Comparison of ENCODE assay signal across 1 cellular context in the genomic region with DNA sequence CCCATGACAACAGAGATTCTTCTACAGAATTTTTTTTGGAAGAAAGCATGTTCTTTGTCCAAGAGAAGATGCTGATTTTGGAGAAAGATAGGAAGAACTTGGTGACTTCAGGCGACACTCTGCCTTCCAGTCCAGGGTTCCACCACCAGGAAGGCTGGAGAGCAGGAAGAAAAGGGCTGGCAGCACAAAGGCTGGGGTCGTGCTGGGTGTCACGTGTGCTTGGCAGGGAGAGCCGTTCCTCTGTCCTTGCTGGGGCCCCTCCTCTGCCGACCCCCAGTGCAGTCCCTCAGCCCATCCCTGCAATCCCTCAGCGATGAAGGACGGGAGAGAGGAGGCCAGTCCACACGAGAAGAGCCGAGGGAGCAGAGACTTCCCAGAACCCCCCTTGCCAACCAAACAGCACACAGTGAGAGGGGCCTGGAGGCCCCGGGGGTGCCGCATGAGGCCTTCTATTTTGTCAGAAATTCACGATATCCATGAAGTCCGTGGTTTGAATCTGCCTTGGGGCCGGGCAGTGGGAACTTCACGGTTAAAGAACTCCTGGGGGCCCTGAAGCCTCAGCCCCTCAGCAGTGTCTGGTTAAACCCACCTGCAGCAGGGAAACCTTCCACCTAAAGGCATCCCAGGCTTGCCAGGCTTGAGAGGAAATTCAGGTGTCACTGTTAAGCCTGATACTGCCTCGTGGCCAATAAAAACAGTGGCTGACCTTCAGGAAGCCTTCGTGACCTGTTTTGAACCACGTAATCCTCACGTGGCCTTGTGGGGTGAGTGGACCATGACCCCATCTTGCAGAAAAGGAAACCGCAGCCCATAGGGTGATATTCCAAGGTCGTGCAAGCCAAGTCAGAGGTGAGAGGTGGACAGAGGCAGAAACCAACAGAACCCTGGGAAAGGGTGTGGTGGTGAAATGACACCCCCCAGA.
TF ChIP-seq lines count a peak whose summit lies in the region.

No MANE protein-coding gene starts in this region.

TF ChIP-seq in GM23338, 12 proteins besides CTCF, POLR2A, EP300 and RAD21 (continued from another document):
- TF ChIP-seq, protein P1, sequence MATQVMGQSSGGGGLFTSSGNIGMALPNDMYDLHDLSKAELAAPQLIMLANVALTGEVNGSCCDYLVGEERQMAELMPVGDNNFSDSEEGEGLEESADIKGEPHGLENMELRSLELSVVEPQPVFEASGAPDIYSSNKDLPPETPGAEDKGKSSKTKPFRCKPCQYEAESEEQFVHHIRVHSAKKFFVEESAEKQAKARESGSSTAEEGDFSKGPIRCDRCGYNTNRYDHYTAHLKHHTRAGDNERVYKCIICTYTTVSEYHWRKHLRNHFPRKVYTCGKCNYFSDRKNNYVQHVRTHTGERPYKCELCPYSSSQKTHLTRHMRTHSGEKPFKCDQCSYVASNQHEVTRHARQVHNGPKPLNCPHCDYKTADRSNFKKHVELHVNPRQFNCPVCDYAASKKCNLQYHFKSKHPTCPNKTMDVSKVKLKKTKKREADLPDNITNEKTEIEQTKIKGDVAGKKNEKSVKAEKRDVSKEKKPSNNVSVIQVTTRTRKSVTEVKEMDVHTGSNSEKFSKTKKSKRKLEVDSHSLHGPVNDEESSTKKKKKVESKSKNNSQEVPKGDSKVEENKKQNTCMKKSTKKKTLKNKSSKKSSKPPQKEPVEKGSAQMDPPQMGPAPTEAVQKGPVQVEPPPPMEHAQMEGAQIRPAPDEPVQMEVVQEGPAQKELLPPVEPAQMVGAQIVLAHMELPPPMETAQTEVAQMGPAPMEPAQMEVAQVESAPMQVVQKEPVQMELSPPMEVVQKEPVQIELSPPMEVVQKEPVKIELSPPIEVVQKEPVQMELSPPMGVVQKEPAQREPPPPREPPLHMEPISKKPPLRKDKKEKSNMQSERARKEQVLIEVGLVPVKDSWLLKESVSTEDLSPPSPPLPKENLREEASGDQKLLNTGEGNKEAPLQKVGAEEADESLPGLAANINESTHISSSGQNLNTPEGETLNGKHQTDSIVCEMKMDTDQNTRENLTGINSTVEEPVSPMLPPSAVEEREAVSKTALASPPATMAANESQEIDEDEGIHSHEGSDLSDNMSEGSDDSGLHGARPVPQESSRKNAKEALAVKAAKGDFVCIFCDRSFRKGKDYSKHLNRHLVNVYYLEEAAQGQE (IDR thresholded peaks at IDR 0.05; ENCODE audit: unreplicated experiment), result no peak
- TF ChIP-seq, protein P2, sequence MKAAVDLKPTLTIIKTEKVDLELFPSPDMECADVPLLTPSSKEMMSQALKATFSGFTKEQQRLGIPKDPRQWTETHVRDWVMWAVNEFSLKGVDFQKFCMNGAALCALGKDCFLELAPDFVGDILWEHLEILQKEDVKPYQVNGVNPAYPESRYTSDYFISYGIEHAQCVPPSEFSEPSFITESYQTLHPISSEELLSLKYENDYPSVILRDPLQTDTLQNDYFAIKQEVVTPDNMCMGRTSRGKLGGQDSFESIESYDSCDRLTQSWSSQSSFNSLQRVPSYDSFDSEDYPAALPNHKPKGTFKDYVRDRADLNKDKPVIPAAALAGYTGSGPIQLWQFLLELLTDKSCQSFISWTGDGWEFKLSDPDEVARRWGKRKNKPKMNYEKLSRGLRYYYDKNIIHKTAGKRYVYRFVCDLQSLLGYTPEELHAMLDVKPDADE (IDR thresholded peaks at IDR 0.05), result no peak
- TF ChIP-seq EZH2phosphoT487 (IDR thresholded peaks at IDR 0.05; ENCODE audit: unreplicated experiment) (no peak), STAT1 (IDR thresholded peaks at IDR 0.05; ENCODE audit: unreplicated experiment) (no peak)
- TF ChIP-seq, protein P3, sequence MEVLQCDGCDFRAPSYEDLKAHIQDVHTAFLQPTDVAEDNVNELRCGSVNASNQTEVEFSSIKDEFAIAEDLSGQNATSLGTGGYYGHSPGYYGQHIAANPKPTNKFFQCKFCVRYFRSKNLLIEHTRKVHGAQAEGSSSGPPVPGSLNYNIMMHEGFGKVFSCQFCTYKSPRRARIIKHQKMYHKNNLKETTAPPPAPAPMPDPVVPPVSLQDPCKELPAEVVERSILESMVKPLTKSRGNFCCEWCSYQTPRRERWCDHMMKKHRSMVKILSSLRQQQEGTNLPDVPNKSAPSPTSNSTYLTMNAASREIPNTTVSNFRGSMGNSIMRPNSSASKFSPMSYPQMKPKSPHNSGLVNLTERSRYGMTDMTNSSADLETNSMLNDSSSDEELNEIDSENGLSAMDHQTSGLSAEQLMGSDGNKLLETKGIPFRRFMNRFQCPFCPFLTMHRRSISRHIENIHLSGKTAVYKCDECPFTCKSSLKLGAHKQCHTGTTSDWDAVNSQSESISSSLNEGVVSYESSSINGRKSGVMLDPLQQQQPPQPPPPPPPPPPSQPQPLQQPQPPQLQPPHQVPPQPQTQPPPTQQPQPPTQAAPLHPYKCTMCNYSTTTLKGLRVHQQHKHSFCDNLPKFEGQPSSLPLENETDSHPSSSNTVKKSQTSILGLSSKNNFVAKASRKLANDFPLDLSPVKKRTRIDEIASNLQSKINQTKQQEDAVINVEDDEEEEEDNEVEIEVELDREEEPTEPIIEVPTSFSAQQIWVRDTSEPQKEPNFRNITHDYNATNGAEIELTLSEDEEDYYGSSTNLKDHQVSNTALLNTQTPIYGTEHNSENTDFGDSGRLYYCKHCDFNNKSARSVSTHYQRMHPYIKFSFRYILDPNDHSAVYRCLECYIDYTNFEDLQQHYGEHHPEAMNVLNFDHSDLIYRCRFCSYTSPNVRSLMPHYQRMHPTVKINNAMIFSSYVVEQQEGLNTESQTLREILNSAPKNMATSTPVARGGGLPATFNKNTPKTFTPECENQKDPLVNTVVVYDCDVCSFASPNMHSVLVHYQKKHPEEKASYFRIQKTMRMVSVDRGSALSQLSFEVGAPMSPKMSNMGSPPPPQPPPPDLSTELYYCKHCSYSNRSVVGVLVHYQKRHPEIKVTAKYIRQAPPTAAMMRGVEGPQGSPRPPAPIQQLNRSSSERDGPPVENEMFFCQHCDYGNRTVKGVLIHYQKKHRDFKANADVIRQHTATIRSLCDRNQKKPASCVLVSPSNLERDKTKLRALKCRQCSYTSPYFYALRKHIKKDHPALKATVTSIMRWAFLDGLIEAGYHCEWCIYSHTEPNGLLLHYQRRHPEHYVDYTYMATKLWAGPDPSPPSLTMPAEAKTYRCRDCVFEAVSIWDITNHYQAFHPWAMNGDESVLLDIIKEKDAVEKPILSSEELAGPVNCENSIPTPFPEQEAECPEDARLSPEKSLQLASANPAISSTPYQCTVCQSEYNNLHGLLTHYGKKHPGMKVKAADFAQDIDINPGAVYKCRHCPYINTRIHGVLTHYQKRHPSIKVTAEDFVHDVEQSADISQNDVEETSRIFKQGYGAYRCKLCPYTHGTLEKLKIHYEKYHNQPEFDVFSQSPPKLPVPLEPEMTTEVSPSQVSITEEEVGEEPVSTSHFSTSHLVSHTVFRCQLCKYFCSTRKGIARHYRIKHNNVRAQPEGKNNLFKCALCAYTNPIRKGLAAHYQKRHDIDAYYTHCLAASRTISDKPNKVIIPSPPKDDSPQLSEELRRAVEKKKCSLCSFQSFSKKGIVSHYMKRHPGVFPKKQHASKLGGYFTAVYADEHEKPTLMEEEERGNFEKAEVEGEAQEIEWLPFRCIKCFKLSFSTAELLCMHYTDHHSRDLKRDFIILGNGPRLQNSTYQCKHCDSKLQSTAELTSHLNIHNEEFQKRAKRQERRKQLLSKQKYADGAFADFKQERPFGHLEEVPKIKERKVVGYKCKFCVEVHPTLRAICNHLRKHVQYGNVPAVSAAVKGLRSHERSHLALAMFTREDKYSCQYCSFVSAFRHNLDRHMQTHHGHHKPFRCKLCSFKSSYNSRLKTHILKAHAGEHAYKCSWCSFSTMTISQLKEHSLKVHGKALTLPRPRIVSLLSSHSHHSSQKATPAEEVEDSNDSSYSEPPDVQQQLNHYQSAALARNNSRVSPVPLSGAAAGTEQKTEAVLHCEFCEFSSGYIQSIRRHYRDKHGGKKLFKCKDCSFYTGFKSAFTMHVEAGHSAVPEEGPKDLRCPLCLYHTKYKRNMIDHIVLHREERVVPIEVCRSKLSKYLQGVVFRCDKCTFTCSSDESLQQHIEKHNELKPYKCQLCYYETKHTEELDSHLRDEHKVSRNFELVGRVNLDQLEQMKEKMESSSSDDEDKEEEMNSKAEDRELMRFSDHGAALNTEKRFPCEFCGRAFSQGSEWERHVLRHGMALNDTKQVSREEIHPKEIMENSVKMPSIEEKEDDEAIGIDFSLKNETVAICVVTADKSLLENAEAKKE (CRISPR knock-in tag; IDR thresholded peaks at IDR 0.05), result no peak
